17 cellular contexts compared by ENCODE assay signal in the genomic region with DNA sequence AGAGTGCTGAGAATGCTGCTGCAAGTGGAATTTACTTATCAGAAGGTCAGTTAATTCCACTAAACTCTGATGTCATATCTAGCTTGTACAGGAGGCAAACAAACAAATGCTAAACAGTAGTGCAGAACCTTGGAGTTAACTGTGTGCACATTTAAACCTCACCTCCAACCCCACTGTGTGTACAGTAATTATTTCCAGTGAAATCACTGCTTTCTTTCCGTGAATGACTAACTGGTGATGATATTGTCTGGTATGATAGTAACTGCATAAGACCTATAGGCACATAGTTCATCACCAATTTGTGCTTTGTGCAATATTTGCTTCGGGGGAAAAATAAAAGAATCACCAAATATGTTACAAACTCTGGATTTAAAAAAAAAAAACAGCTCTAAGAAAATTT.
"Had no signal": no experiment of that assay in that cellular context is flagged by ENCODE, and none has a peak within 500 bp of the region (broad histone marks: within the 10 kb centered on the region; RNA-seq: fewer than 3 reads in every experiment).

No MANE protein-coding gene starts in this region.

- H3K27me3 ChIP-seq: esophagus muscularis mucosa, left lung, right atrium auricular region, suprapubic skin, tibial artery, upper lobe of right lung had no signal

- DNase-seq: activated CD4-positive, alpha-beta memory T cell treated with anti-CD3 and anti-CD28 coated beads for 36 hours; activated CD4-positive, alpha-beta T cell treated with anti-CD3 and anti-CD28 coated beads for 4 hours; activated CD8-positive, alpha-beta memory T cell treated with anti-CD3 and anti-CD28 coated beads, Interleukin-2, amount 50 U/mL, for 4 hours; activated T-cell treated with anti-CD3 and anti-CD28 coated beads, Interleukin-2, amount 50 U/mL, for 1 hour; aorta; central memory CD4-positive, alpha-beta T cell; left lung; lower lobe of right lung; mesenchymal stem cell; natural killer cell; stimulated activated naive CD4-positive, alpha-beta T cell; tibial artery; upper lobe of right lung had no signal

- H3K9me3 ChIP-seq: esophagus muscularis mucosa, left lung, lower lobe of right lung, right atrium auricular region, suprapubic skin, tibial artery, upper lobe of right lung had no signal

- H3K27ac ChIP-seq: esophagus muscularis mucosa, left lung, lower lobe of right lung, right atrium auricular region, suprapubic skin, tibial artery, upper lobe of right lung, VCaP had no signal

- H3K36me3 ChIP-seq: esophagus muscularis mucosa, left lung, lower lobe of right lung, right atrium auricular region, suprapubic skin, tibial artery, upper lobe of right lung had no signal

- H3K4me1 ChIP-seq: esophagus muscularis mucosa, left lung, lower lobe of right lung, suprapubic skin, upper lobe of right lung had no signal

- H3K4me3 ChIP-seq: esophagus muscularis mucosa, left lung, lower lobe of right lung, right atrium auricular region, suprapubic skin, tibial artery, upper lobe of right lung had no signal
